38 cellular contexts compared by ENCODE assay signal in the genomic region with DNA sequence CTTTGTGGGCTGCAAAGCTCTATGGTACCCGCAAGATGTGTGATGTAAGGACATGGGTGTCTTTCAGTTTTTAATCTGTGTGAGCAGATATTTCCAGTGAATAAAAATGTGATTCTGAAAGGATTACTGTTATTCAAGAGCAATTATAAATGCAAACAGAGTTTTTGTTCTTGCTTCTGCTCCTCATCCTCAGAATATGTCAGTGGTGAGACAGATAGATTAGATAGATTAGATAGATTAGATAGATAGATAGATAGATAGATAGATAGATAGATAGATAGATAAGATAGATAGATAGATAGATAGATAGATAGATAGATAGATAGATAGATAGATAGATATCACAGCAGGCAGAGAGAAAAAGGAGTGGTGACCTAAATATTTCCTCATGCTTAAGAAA.
"Had no signal": no experiment of that assay in that cellular context is flagged by ENCODE, and none has a peak within 500 bp of the region (broad histone marks: within the 10 kb centered on the region; RNA-seq: fewer than 3 reads in every experiment).

No MANE protein-coding gene starts in this region.

- H3K4me3 ChIP-seq: adrenal gland, ascending aorta, body of pancreas, cardiac muscle cell had no signal

- H3K4me1 ChIP-seq: ascending aorta had no signal

- H3K36me3 Mint-ChIP-seq: activated naive CD4-positive, alpha-beta T cell treated with anti-CD3 and anti-CD28 coated beads, Interleukin-2, amount 10 ng/mL, durations not matched to agents 7 days and 5 days; activated naive CD4-positive, alpha-beta T cell treated with anti-CD3 and anti-CD28 coated beads, Interleukin-2, amount 50 U/mL, for 24 hours; activated naive CD8-positive, alpha-beta T cell treated with anti-CD3 and anti-CD28 coated beads for 36 hours; activated naive CD8-positive, alpha-beta T cell treated with anti-CD3 and anti-CD28 coated beads, Interleukin-2, amount 10 ng/mL, durations not matched to agents 7 days and 5 days; brain had no signal

- H3K27me3 Mint-ChIP-seq: activated naive CD4-positive, alpha-beta T cell treated with anti-CD3 and anti-CD28 coated beads, Interleukin-2, amount 50 U/mL, for 24 hours; activated naive CD8-positive, alpha-beta T cell; activated naive CD8-positive, alpha-beta T cell treated with anti-CD3 and anti-CD28 coated beads for 36 hours; activated T-cell treated with anti-CD3 and anti-CD28 coated beads, Interleukin-2, amount 50 U/mL, for 24 hours; activated T-helper 17 cell treated with anti-CD3 and anti-CD28 coated beads, Interleukin-2, amount 50 U/mL, for 72 hours had no signal

- FAIRE-seq: astrocyte, bronchial epithelial cell had no signal

- H3K9me3 Mint-ChIP-seq: activated naive CD4-positive, alpha-beta T cell treated with anti-CD3 and anti-CD28 coated beads for 36 hours; activated naive CD4-positive, alpha-beta T cell treated with anti-CD3 and anti-CD28 coated beads, Interleukin-2, amount 10 ng/mL, durations not matched to agents 7 days and 5 days; activated naive CD4-positive, alpha-beta T cell treated with anti-CD3 and anti-CD28 coated beads, Interleukin-2, amount 50 U/mL, for 24 hours; activated naive CD4-positive, alpha-beta T cell treated with anti-CD3 and anti-CD28 coated beads, Interleukin-2, amount 50 U/mL, for 72 hours; activated naive CD8-positive, alpha-beta T cell treated with anti-CD3 and anti-CD28 coated beads for 36 hours; activated naive CD8-positive, alpha-beta T cell treated with anti-CD3 and anti-CD28 coated beads, Interleukin-2, amount 10 ng/mL, durations not matched to agents 7 days and 5 days; activated naive CD8-positive, alpha-beta T cell treated with anti-CD3 and anti-CD28 coated beads, Interleukin-2, amount 50 U/mL, for 24 hours; activated T-helper 1 cell treated with anti-CD3 and anti-CD28 coated beads, Interleukin-12 subunit alpha, Interleukin-12 subunit beta, Interleukin-2, Interleukin-4 antibody, amounts not matched to agents 30 ng/mL and 10 ng/mL and 1 ng/mL, durations not matched to agents 14 hours and 24 hours and 36 hours; activated T-helper 17 cell treated with anti-CD3 and anti-CD28 coated beads, Interleukin-2, amount 50 U/mL, for 72 hours; activated T-helper 2 cell treated with anti-CD3 and anti-CD28 coated beads, Interferon-gamma antibody, Interleukin-2, Interleukin-4, amounts not matched to agents 10 μg/mL and 5 μg/mL and 100 μg/mL, durations not matched to agents 14 hours and 24 hours and 36 hours; brain; central memory CD8-positive, alpha-beta T cell had no signal

- DNase-seq: activated effector memory CD4-positive, alpha-beta T cell treated with anti-CD3 and anti-CD28 coated beads, Interleukin-2, amount 50 U/mL, for 16 hours; activated effector memory CD4-positive, alpha-beta T cell treated with Interleukin-2 at 50 U/mL for 16 hours; activated gamma-delta T cell; activated gamma-delta T cell treated with Interleukin-2 at 50 U/mL for 16 hours; activated naive CD4-positive, alpha-beta T cell; activated naive CD4-positive, alpha-beta T cell treated with anti-CD3 and anti-CD28 coated beads for 36 hours; activated naive CD4-positive, alpha-beta T cell treated with anti-CD3 and anti-CD28 coated beads, Interleukin-2, amount 10 ng/mL, durations not matched to agents 7 days and 5 days; activated naive CD4-positive, alpha-beta T cell treated with anti-CD3 and anti-CD28 coated beads, Interleukin-2, amount 50 U/mL, for 16 hours; activated naive CD4-positive, alpha-beta T cell treated with Interleukin-2 at 50 U/mL for 16 hours; activated naive CD8-positive, alpha-beta T cell treated with anti-CD3 and anti-CD28 coated beads for 36 hours; activated naive CD8-positive, alpha-beta T cell treated with anti-CD3 and anti-CD28 coated beads, Interleukin-2, amount 10 ng/mL, durations not matched to agents 7 days and 5 days; activated naive CD8-positive, alpha-beta T cell treated with anti-CD3 and anti-CD28 coated beads, Interleukin-2, amount 50 U/mL, for 24 hours; activated T-cell treated with anti-CD3 and anti-CD28 coated beads for 4 hours; activated T-cell treated with anti-CD3 and anti-CD28 coated beads, Interleukin-2, amount 50 U/mL, for 24 hours; activated T-cell treated with anti-CD3 and anti-CD28 coated beads, Interleukin-2, amount 50 U/mL, for 4 hours; activated T-cell treated with anti-CD3 and anti-CD28 coated beads, Interleukin-2, amount 50 U/mL, for 48 hours; adrenal gland; amniotic stem cell; amygdala; anterior cingulate cortex; aorta; body of pancreas; brain microvascular endothelial cell; caudate nucleus; central memory CD4-positive, alpha-beta T cell; cerebellar nuclear complex had no signal

- H3K9me3 ChIP-seq: adrenal gland, ascending aorta, body of pancreas had no signal

- H3K27ac Mint-ChIP-seq: activated naive CD4-positive, alpha-beta T cell treated with anti-CD3 and anti-CD28 coated beads for 36 hours; activated naive CD4-positive, alpha-beta T cell treated with anti-CD3 and anti-CD28 coated beads, Interleukin-2, amount 10 ng/mL, durations not matched to agents 7 days and 5 days; activated naive CD4-positive, alpha-beta T cell treated with anti-CD3 and anti-CD28 coated beads, Interleukin-2, amount 50 U/mL, for 24 hours; activated naive CD4-positive, alpha-beta T cell treated with anti-CD3 and anti-CD28 coated beads, Interleukin-2, amount 50 U/mL, for 72 hours; activated naive CD8-positive, alpha-beta T cell; activated naive CD8-positive, alpha-beta T cell treated with anti-CD3 and anti-CD28 coated beads for 36 hours; activated naive CD8-positive, alpha-beta T cell treated with anti-CD3 and anti-CD28 coated beads, Interleukin-2, amount 10 ng/mL, durations not matched to agents 7 days and 5 days; activated naive CD8-positive, alpha-beta T cell treated with anti-CD3 and anti-CD28 coated beads, Interleukin-2, amount 50 U/mL, for 24 hours; activated T-cell treated with anti-CD3 and anti-CD28 coated beads, Interleukin-2, amount 50 U/mL, for 24 hours; activated T-helper 1 cell treated with anti-CD3 and anti-CD28 coated beads, Interleukin-12 subunit alpha, Interleukin-12 subunit beta, Interleukin-2, Interleukin-4 antibody, amounts not matched to agents 30 ng/mL and 10 ng/mL and 1 ng/mL, durations not matched to agents 14 hours and 24 hours and 36 hours; activated T-helper 17 cell treated with anti-CD3 and anti-CD28 coated beads, Interleukin-2, amount 50 U/mL, for 72 hours; activated T-helper 2 cell treated with anti-CD3 and anti-CD28 coated beads, Interferon-gamma antibody, Interleukin-2, Interleukin-4, amounts not matched to agents 10 μg/mL and 5 μg/mL and 100 μg/mL, durations not matched to agents 14 hours and 24 hours and 36 hours had no signal

- ATAC-seq: activated naive CD4-positive, alpha-beta T cell treated with anti-CD3 and anti-CD28 coated beads, Interleukin-2, amount 50 U/mL, for 72 hours; activated naive CD8-positive, alpha-beta T cell treated with anti-CD3 and anti-CD28 coated beads, Interleukin-2, amount 50 U/mL, for 24 hours; activated T-cell treated with anti-CD3 and anti-CD28 coated beads, Interleukin-2, amount 50 U/mL, for 4 hours; activated T-helper 17 cell treated with anti-CD3 and anti-CD28 coated beads, Interleukin-2, amount 50 U/mL, for 72 hours; body of pancreas had no signal

- H3K4me3 Mint-ChIP-seq: activated naive CD4-positive, alpha-beta T cell treated with anti-CD3 and anti-CD28 coated beads for 36 hours; activated naive CD4-positive, alpha-beta T cell treated with anti-CD3 and anti-CD28 coated beads, Interleukin-2, amount 10 ng/mL, durations not matched to agents 7 days and 5 days; activated naive CD4-positive, alpha-beta T cell treated with anti-CD3 and anti-CD28 coated beads, Interleukin-2, amount 50 U/mL, for 24 hours; activated naive CD8-positive, alpha-beta T cell; activated naive CD8-positive, alpha-beta T cell treated with anti-CD3 and anti-CD28 coated beads for 36 hours; activated naive CD8-positive, alpha-beta T cell treated with anti-CD3 and anti-CD28 coated beads, Interleukin-2, amount 10 ng/mL, durations not matched to agents 7 days and 5 days; activated naive CD8-positive, alpha-beta T cell treated with anti-CD3 and anti-CD28 coated beads, Interleukin-2, amount 50 U/mL, for 24 hours; activated T-cell treated with anti-CD3 and anti-CD28 coated beads, Interleukin-2, amount 50 U/mL, for 24 hours; activated T-cell treated with anti-CD3 and anti-CD28 coated beads, Interleukin-2, amount 50 U/mL, for 4 hours; activated T-helper 1 cell treated with anti-CD3 and anti-CD28 coated beads, Interleukin-12 subunit alpha, Interleukin-12 subunit beta, Interleukin-2, Interleukin-4 antibody, amounts not matched to agents 30 ng/mL and 10 ng/mL and 1 ng/mL, durations not matched to agents 14 hours and 24 hours and 36 hours; activated T-helper 17 cell treated with anti-CD3 and anti-CD28 coated beads, Interleukin-2, amount 50 U/mL, for 72 hours; brain; central memory CD8-positive, alpha-beta T cell had no signal

- H3K27ac ChIP-seq: adrenal gland, ascending aorta, body of pancreas, brain microvascular endothelial cell, cardiac muscle cell had no signal

- H3K36me3 ChIP-seq: adrenal gland, ascending aorta, brain microvascular endothelial cell, cardiac muscle cell had no signal

- H3K27me3 ChIP-seq: adrenal gland, ascending aorta, body of pancreas, brain microvascular endothelial cell had no signal
